ENCODE assay signal across 23 cellular contexts in the genomic region with DNA sequence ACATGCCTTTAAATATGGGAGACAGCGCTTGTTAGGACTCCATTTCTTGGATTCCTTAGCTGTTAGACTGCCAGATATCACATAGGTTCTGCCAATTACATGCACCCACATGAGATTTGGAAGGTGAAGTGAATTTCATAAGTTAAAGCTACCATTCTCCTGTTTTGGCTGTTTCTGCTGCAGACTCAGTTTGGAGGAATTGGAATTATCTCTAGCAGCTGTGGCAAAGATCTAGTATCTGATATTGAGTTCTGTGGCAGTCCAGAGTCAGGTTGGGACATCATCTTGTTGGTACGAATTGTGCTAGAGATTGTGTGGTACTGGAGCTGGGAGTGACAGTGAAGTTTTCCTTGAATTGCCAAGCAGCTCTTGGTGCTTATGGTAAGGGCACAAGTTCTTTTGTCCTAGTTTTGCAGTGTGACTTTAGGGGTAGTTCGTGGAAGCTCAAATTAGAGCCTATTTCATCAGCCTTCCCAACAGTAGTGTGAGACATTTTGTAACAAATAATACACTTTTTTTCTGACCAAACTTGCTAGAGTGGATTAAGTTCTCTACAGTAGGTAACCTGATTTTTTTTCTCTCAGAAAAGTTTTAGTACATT.
"Had no signal": no experiment of that assay in that cellular context is flagged by ENCODE, and none has a peak within 500 bp of the region (broad histone marks: within the 10 kb centered on the region; RNA-seq: fewer than 3 reads in every experiment).

No MANE protein-coding gene starts in this region.

- ATAC-seq: activated naive CD4-positive, alpha-beta T cell treated with anti-CD3 and anti-CD28 coated beads, Interleukin-2, amount 50 U/mL, for 72 hours; activated T-cell treated with anti-CD3 and anti-CD28 coated beads, Interleukin-2, amount 50 U/mL, for 4 hours; PC-3; T-cell had no signal

- DNase-seq: activated B cell treated with CpG ODN at 0.5 μM for 24 hours; activated CD4-positive, alpha-beta memory T cell treated with anti-CD3 and anti-CD28 coated beads for 36 hours; activated CD4-positive, alpha-beta T cell treated with anti-CD3 and anti-CD28 coated beads, Interleukin-2, amount 10 ng/mL, durations not matched to agents 7 days and 5 days; activated CD8-positive, alpha-beta memory T cell treated with anti-CD3 and anti-CD28 coated beads for 24 hours; activated effector memory CD4-positive, alpha-beta T cell treated with anti-CD3 and anti-CD28 coated beads, Interleukin-2, amount 50 U/mL, for 16 hours; activated naive CD4-positive, alpha-beta T cell treated with Interleukin-2 at 50 U/mL for 16 hours; activated T-cell treated with anti-CD3 and anti-CD28 coated beads, Interleukin-2, amount 50 U/mL, for 4 hours; caudate nucleus; Karpas-422; NCI-H1092; NCI-H1417; NCI-H1930; NCI-H2171; NCI-H226; NCI-H526 treated with DMSO at 0.1 percent for 48 hours; NCI-H82; NK-92 treated with Interleukin-12 subunit alpha and Interleukin-12 subunit beta, amount 100 ng/mL, for 24 hours; PC-3; SHP77; T-cell; T-helper 2 cell; T1000 had no signal
